25 cellular contexts compared by ENCODE assay signal in the genomic region with DNA sequence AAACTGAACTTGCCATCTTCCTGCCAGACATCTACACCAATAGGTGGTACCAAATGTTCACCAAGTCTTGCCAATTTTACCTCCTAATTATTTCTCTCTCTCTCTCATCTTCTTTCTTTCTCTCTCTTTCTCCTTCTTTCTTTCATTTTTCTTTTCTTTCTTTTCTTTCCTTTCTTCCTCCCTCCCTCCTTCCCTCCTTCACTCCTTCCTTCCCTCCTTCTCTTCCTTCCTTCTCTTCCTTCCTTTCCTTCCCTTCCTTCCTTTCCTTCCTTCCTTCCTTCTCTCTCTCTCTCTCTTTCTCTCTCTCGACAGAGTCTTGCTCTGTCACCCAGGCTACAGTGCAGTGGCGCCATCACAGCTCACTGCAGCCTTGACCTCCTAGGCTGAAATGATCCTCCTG.
"Had no signal": no experiment of that assay in that cellular context is flagged by ENCODE, and none has a peak within 500 bp of the region (broad histone marks: within the 10 kb centered on the region; RNA-seq: fewer than 3 reads in every experiment).

No MANE protein-coding gene starts in this region.

- H3K9me3 ChIP-seq: esophagus squamous epithelium, left lung, lower lobe of right lung, spleen, testis, transverse colon had no signal

- H3K36me3 ChIP-seq: left lung, lower lobe of right lung, spleen, transverse colon had no signal

- H3K4me1 Mint-ChIP-seq: neural crest cell had no signal

- H3K27ac ChIP-seq: epithelial cell of prostate, esophagus squamous epithelium, left lung, lower lobe of right lung, spleen, testis, transverse colon had no signal

- H3K27me3 Mint-ChIP-seq: activated naive CD8-positive, alpha-beta T cell treated with anti-CD3 and anti-CD28 coated beads, Interleukin-2, amount 50 U/mL, for 24 hours; naive thymus-derived CD8-positive, alpha-beta T cell had no signal

- H3K4me3 ChIP-seq: esophagus squamous epithelium, left lung, lower lobe of right lung, spleen, testis, transverse colon had no signal

- H3K27me3 ChIP-seq: esophagus squamous epithelium, left lung, spleen, testis, transverse colon had no signal

- ATAC-seq: activated naive CD8-positive, alpha-beta T cell treated with anti-CD3 and anti-CD28 coated beads, Interleukin-2, amount 50 U/mL, for 24 hours; left lung; lower lobe of right lung; naive thymus-derived CD8-positive, alpha-beta T cell; right cardiac atrium had no signal

- H3K4me3 Mint-ChIP-seq: activated naive CD4-positive, alpha-beta T cell treated with anti-CD3 and anti-CD28 coated beads for 36 hours; activated naive CD8-positive, alpha-beta T cell treated with anti-CD3 and anti-CD28 coated beads, Interleukin-2, amount 50 U/mL, for 24 hours; naive thymus-derived CD8-positive, alpha-beta T cell; neural crest cell had no signal

- H3K27ac Mint-ChIP-seq: activated naive CD4-positive, alpha-beta T cell treated with anti-CD3 and anti-CD28 coated beads for 36 hours; activated naive CD8-positive, alpha-beta T cell treated with anti-CD3 and anti-CD28 coated beads, Interleukin-2, amount 50 U/mL, for 24 hours had no signal

- H3K9me3 Mint-ChIP-seq: activated naive CD4-positive, alpha-beta T cell treated with anti-CD3 and anti-CD28 coated beads for 36 hours; activated naive CD8-positive, alpha-beta T cell treated with anti-CD3 and anti-CD28 coated beads, Interleukin-2, amount 50 U/mL, for 24 hours; naive thymus-derived CD8-positive, alpha-beta T cell; neural crest cell had no signal

- H3K4me1 ChIP-seq: esophagus squamous epithelium, testis had no signal

- DNase-seq: activated CD4-positive, alpha-beta T cell treated with anti-CD3 and anti-CD28 coated beads for 1 hour; activated CD4-positive, alpha-beta T cell treated with anti-CD3 and anti-CD28 coated beads, Interleukin-2, amount 50 U/mL, for 48 hours; activated CD8-positive, alpha-beta memory T cell treated with anti-CD3 and anti-CD28 coated beads for 24 hours; activated effector memory CD4-positive, alpha-beta T cell treated with Interleukin-2 at 50 U/mL for 16 hours; activated naive CD4-positive, alpha-beta T cell treated with anti-CD3 and anti-CD28 coated beads for 36 hours; activated naive CD8-positive, alpha-beta T cell treated with anti-CD3 and anti-CD28 coated beads, Interleukin-2, amount 50 U/mL, for 24 hours; amygdala; central memory CD4-positive, alpha-beta T cell; dermis blood vessel endothelial cell; effector CD4-positive, alpha-beta T cell; esophagus squamous epithelium; glutamatergic neuron; left lung; lower lobe of right lung; mesenchymal stem cell; naive thymus-derived CD8-positive, alpha-beta T cell; occipital lobe; right cardiac atrium; spleen; stimulated activated naive CD4-positive, alpha-beta T cell treated with Interleukin-2 at 50 U/mL for 16 hours; T-helper 2 cell; testis; transverse colon had no signal
